ENCODE assay signal across 8 cellular contexts in genomic region chr1:15154480-15155036, GRCh38. TPM values are rescaled to one million over a fixed set of nuclear protein-coding genes. Genes with fewer than 3 reads are reported as not detected.
A peak's percentile ranks its signal among the peaks of the same experiment; 100 is the strongest.
DNase-seq lines count a peak whose midpoint lies in the region; ATAC-seq and TF ChIP-seq lines count a peak whose summit lies in the region.

No MANE protein-coding gene starts in this region.

- no peak for TF ChIP-seq POLR2A in erythroblast (IDR thresholded peaks at IDR 0.05; ENCODE audit: low read length)

- peaks cover 24% of the 10 kb centered on the region for H3K4me1 ChIP-seq in osteoblast (ENCODE audit: insufficient read depth, low read length)

- peak overlapping the region; percentile 92 for H2AFZ ChIP-seq in osteoblast (ENCODE audit: low read length)

- no peak for ATAC-seq in GM19035 (IDR thresholded peaks at IDR 0.05; ENCODE audit: unreplicated experiment)

- no peak for TF ChIP-seq CTCF in fibroblast of pulmonary artery (IDR thresholded peaks at IDR 0.05; ENCODE audit: low read length, missing control alignments)
- no peak for TF ChIP-seq CTCF in osteoblast (IDR thresholded peaks at IDR 0.05; ENCODE audit: extremely low read depth, low read depth, low read length)

- peaks cover 16% of the 10 kb centered on the region for H3K27me3 ChIP-seq in osteoblast (ENCODE audit: insufficient read depth, low read length)

- H3K27ac ChIP-seq in SK-N-MC (no peak overlapping the region), osteoblast (ENCODE audit: low read depth, low read length) (no peak overlapping the region)

- peak overlapping the region; percentile 56; the same call in 1 of the 2 replicates for H3K4me3 ChIP-seq in GM08714 (ENCODE audit: low read length)
- peak overlapping the region; percentile 85; the same call in 1 of the 2 replicates for H3K4me3 ChIP-seq in SK-N-MC
- peak overlapping the region; percentile 63 for H3K4me3 ChIP-seq in fibroblast of pulmonary artery (replicated peaks; ENCODE audit: low read depth, low read length)
- H3K4me3 ChIP-seq in osteoblast (ENCODE audit: insufficient read depth, low read length) = peak overlapping the region; percentile 74

- no peak overlapping the region for H3K9ac ChIP-seq in SK-N-MC (ENCODE audit: insufficient read length)

- H3K9me3 ChIP-seq in SK-N-MC (ENCODE audit: low read depth, low read length) (no peaks in the 10 kb centered on the region), osteoblast (ENCODE audit: low read depth, low read length) (no peaks in the 10 kb centered on the region)

- H4K20me1 ChIP-seq in osteoblast (ENCODE audit: insufficient read depth, low read length) = no peaks in the 10 kb centered on the region

- peak overlapping the region; percentile 94 for H3K4me2 ChIP-seq in osteoblast (ENCODE audit: insufficient read depth, low read length)

- no peaks in the 10 kb centered on the region for H3K36me3 ChIP-seq in SK-N-MC (ENCODE audit: insufficient read depth, low read length)
- no peaks in the 10 kb centered on the region for H3K36me3 ChIP-seq in osteoblast (ENCODE audit: insufficient read depth, low read length)

- DNase-seq in SK-N-MC (ENCODE audit: low read depth, low spot score) (no peak), fibroblast of pulmonary artery (ENCODE audit: low read depth) (no peak), osteoblast (ENCODE audit: insufficient read length, low spot score, missing footprints) (peak; percentile 86), Ammon's horn (ENCODE audit: low spot score) (no peak), erythroblast (lab: John Stamatoyannopoulos, UW) (no peak)
- no peak for DNase-seq in activated CD4-positive, alpha-beta T cell treated with anti-CD3 and anti-CD28 coated beads for 1 hour

- H3K79me2 ChIP-seq in osteoblast (ENCODE audit: insufficient read depth, low read length) = no peaks in the 10 kb centered on the region

RNA-seq across cellular contexts. Expression of gene TMEM51, which starts 1.0 kb away (rescaled TPM):
- 0.59 and 0.72 TPM in 2 replicates for total RNA-seq in osteoblast
